ENCODE assay signal across 29 cellular contexts in the genomic region with DNA sequence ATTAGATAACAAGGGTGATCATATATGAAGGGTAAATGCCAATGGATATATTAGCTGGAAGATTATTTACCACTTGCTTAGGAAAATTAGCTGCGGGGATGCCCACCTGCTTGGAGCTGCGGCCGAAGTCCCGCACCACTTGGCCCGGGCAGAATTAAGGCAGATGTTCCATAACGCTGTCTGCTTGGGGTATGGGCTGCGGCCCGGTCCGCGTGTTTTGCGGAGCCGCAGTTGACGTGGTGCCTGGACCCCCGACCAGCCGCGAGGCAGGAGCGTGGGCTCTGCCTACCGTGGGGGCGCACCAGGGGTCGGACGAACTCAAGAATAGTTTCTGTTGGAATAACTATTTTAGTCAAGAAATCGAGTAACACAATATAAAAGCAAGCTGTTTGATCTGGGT.
"Had no signal": no experiment of that assay in that cellular context is flagged by ENCODE, and none has a peak within 500 bp of the region (broad histone marks: within the 10 kb centered on the region; RNA-seq: fewer than 3 reads in every experiment).

No MANE protein-coding gene starts in this region.

- DNase-seq: activated CD4-positive, alpha-beta memory T cell treated with anti-CD3 and anti-CD28 coated beads, Interleukin-2, amount 10 ng/mL, durations not matched to agents 7 days and 5 days; activated CD4-positive, alpha-beta T cell treated with anti-CD3 and anti-CD28 coated beads for 36 hours; activated CD4-positive, alpha-beta T cell treated with anti-CD3 and anti-CD28 coated beads, Interleukin-2, amount 50 U/mL, for 1 hour; activated gamma-delta T cell treated with Interleukin-2 at 50 U/mL for 16 hours; activated naive CD4-positive, alpha-beta T cell treated with anti-CD3 and anti-CD28 coated beads, Interleukin-2, amount 10 ng/mL, durations not matched to agents 7 days and 5 days; activated naive CD8-positive, alpha-beta T cell treated with anti-CD3 and anti-CD28 coated beads, Interleukin-2, amount 10 ng/mL, durations not matched to agents 7 days and 5 days; activated T-cell treated with anti-CD3 and anti-CD28 coated beads for 4 hours; activated T-cell treated with anti-CD3 and anti-CD28 coated beads, Interleukin-2, amount 50 U/mL, for 48 hours; adrenal gland; anterior cingulate cortex; cerebellar nuclear complex; MM.1S; NCI-H1105; NCI-H1436; NCI-H1694 treated with DMSO at 0.1 percent for 48 hours; NCI-H2029 treated with DMSO at 0.1 percent for 48 hours; NCI-H345; NCI-H510A; NCI-H69; NK-92 treated with Interleukin-12 subunit alpha and Interleukin-12 subunit beta, amount 100 ng/mL, for 24 hours; OCI-M1; Right ventricle myocardium superior; RPMI8226; SJCRH30; SK-N-SH; T-helper 1 cell had no signal

- H3K27me3 Mint-ChIP-seq: activated CD4-positive, alpha-beta memory T cell treated with anti-CD3 and anti-CD28 coated beads, Interleukin-2, amount 10 ng/mL, durations not matched to agents 7 days and 5 days; activated CD4-positive, alpha-beta T cell treated with anti-CD3 and anti-CD28 coated beads for 36 hours; activated naive CD4-positive, alpha-beta T cell treated with anti-CD3 and anti-CD28 coated beads, Interleukin-2, amount 10 ng/mL, durations not matched to agents 7 days and 5 days; activated naive CD8-positive, alpha-beta T cell treated with anti-CD3 and anti-CD28 coated beads, Interleukin-2, amount 10 ng/mL, durations not matched to agents 7 days and 5 days had no signal

- H3K27ac ChIP-seq: adrenal gland, SJCRH30, VCaP had no signal

- H3K27me3 ChIP-seq: adrenal gland, SJCRH30 had no signal

- ATAC-seq: activated CD4-positive, alpha-beta T cell treated with anti-CD3 and anti-CD28 coated beads for 36 hours; Panc1 had no signal

- H3K27ac Mint-ChIP-seq: activated CD4-positive, alpha-beta memory T cell treated with anti-CD3 and anti-CD28 coated beads, Interleukin-2, amount 10 ng/mL, durations not matched to agents 7 days and 5 days; activated CD4-positive, alpha-beta T cell treated with anti-CD3 and anti-CD28 coated beads for 36 hours; activated naive CD4-positive, alpha-beta T cell treated with anti-CD3 and anti-CD28 coated beads, Interleukin-2, amount 10 ng/mL, durations not matched to agents 7 days and 5 days; activated naive CD8-positive, alpha-beta T cell treated with anti-CD3 and anti-CD28 coated beads, Interleukin-2, amount 10 ng/mL, durations not matched to agents 7 days and 5 days; activated T-helper 2 cell treated with anti-CD3 and anti-CD28 coated beads, Interferon-gamma antibody, Interleukin-2, Interleukin-4, amounts not matched to agents 10 μg/mL and 5 μg/mL and 100 μg/mL, durations not matched to agents 14 hours and 24 hours and 36 hours had no signal

- H3K9me3 Mint-ChIP-seq: activated CD4-positive, alpha-beta memory T cell treated with anti-CD3 and anti-CD28 coated beads, Interleukin-2, amount 10 ng/mL, durations not matched to agents 7 days and 5 days; activated naive CD4-positive, alpha-beta T cell treated with anti-CD3 and anti-CD28 coated beads, Interleukin-2, amount 10 ng/mL, durations not matched to agents 7 days and 5 days; activated naive CD8-positive, alpha-beta T cell treated with anti-CD3 and anti-CD28 coated beads, Interleukin-2, amount 10 ng/mL, durations not matched to agents 7 days and 5 days; activated T-helper 2 cell treated with anti-CD3 and anti-CD28 coated beads, Interferon-gamma antibody, Interleukin-2, Interleukin-4, amounts not matched to agents 10 μg/mL and 5 μg/mL and 100 μg/mL, durations not matched to agents 14 hours and 24 hours and 36 hours had no signal

- H3K4me2 ChIP-seq: SK-N-SH had no signal

- H3K9me3 ChIP-seq: SJCRH30, SK-N-SH had no signal

- H3K4me3 ChIP-seq: adrenal gland, SJCRH30 had no signal

- H3K36me3 Mint-ChIP-seq: activated naive CD4-positive, alpha-beta T cell treated with anti-CD3 and anti-CD28 coated beads, Interleukin-2, amount 10 ng/mL, durations not matched to agents 7 days and 5 days; activated naive CD8-positive, alpha-beta T cell treated with anti-CD3 and anti-CD28 coated beads, Interleukin-2, amount 10 ng/mL, durations not matched to agents 7 days and 5 days had no signal

- H3K9ac ChIP-seq: SK-N-SH had no signal

- H3K4me3 Mint-ChIP-seq: activated CD4-positive, alpha-beta memory T cell treated with anti-CD3 and anti-CD28 coated beads, Interleukin-2, amount 10 ng/mL, durations not matched to agents 7 days and 5 days; activated CD4-positive, alpha-beta T cell treated with anti-CD3 and anti-CD28 coated beads for 36 hours; activated naive CD4-positive, alpha-beta T cell treated with anti-CD3 and anti-CD28 coated beads, Interleukin-2, amount 10 ng/mL, durations not matched to agents 7 days and 5 days; activated naive CD8-positive, alpha-beta T cell treated with anti-CD3 and anti-CD28 coated beads, Interleukin-2, amount 10 ng/mL, durations not matched to agents 7 days and 5 days had no signal

- H3K4me1 ChIP-seq: adrenal gland, SJCRH30 had no signal

- H3K4me1 Mint-ChIP-seq: activated CD4-positive, alpha-beta memory T cell treated with anti-CD3 and anti-CD28 coated beads, Interleukin-2, amount 10 ng/mL, durations not matched to agents 7 days and 5 days; activated CD4-positive, alpha-beta T cell treated with anti-CD3 and anti-CD28 coated beads for 36 hours; activated naive CD4-positive, alpha-beta T cell treated with anti-CD3 and anti-CD28 coated beads, Interleukin-2, amount 10 ng/mL, durations not matched to agents 7 days and 5 days; activated naive CD8-positive, alpha-beta T cell treated with anti-CD3 and anti-CD28 coated beads, Interleukin-2, amount 10 ng/mL, durations not matched to agents 7 days and 5 days had no signal

- H3K36me3 ChIP-seq: adrenal gland, SJCRH30 had no signal
